In genomic region chr1:41394918-41395598, GRCh38 we compare ENCODE assay signal across 2 cellular contexts.
TF ChIP-seq lines count a peak whose summit lies in the region.

No MANE protein-coding gene starts in this region.

TF ChIP-seq in HCT116, 20 proteins besides CTCF, POLR2A, EP300 and RAD21 (continued from another document):
- TF ChIP-seq, protein P1, sequence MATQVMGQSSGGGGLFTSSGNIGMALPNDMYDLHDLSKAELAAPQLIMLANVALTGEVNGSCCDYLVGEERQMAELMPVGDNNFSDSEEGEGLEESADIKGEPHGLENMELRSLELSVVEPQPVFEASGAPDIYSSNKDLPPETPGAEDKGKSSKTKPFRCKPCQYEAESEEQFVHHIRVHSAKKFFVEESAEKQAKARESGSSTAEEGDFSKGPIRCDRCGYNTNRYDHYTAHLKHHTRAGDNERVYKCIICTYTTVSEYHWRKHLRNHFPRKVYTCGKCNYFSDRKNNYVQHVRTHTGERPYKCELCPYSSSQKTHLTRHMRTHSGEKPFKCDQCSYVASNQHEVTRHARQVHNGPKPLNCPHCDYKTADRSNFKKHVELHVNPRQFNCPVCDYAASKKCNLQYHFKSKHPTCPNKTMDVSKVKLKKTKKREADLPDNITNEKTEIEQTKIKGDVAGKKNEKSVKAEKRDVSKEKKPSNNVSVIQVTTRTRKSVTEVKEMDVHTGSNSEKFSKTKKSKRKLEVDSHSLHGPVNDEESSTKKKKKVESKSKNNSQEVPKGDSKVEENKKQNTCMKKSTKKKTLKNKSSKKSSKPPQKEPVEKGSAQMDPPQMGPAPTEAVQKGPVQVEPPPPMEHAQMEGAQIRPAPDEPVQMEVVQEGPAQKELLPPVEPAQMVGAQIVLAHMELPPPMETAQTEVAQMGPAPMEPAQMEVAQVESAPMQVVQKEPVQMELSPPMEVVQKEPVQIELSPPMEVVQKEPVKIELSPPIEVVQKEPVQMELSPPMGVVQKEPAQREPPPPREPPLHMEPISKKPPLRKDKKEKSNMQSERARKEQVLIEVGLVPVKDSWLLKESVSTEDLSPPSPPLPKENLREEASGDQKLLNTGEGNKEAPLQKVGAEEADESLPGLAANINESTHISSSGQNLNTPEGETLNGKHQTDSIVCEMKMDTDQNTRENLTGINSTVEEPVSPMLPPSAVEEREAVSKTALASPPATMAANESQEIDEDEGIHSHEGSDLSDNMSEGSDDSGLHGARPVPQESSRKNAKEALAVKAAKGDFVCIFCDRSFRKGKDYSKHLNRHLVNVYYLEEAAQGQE (IDR thresholded peaks at IDR 0.05; ENCODE audit: low read depth) = no peak
- TF ChIP-seq, protein P2, sequence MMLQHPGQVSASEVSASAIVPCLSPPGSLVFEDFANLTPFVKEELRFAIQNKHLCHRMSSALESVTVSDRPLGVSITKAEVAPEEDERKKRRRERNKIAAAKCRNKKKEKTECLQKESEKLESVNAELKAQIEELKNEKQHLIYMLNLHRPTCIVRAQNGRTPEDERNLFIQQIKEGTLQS (IDR thresholded peaks at IDR 0.05) = no peak
- TF ChIP-seq YY1 (IDR thresholded peaks at IDR 0.05; ENCODE audit: extremely low read depth, insufficient replicate concordance, low read depth, low read length) (no peak), ELF1 (IDR thresholded peaks at IDR 0.05; ENCODE audit: borderline replicate concordance, low read depth) (no peak), ZBTB33 (IDR thresholded peaks at IDR 0.05; ENCODE audit: extremely low read depth, insufficient replicate concordance, low read length) (no peak), SP1 (IDR thresholded peaks at IDR 0.05; ENCODE audit: low read depth) (no peak), EGR1 (IDR thresholded peaks at IDR 0.05; ENCODE audit: low read depth) (no peak), EZH2 (IDR thresholded peaks at IDR 0.05) (no peak), POLR2AphosphoS5 (IDR thresholded peaks at IDR 0.05; ENCODE audit: low read depth, low read length) (no peak), CBX3 (IDR thresholded peaks at IDR 0.05; ENCODE audit: low read depth) (no peak), ZNF274 (IDR thresholded peaks at IDR 0.05; ENCODE audit: low read depth, low read length) (no peak)
- TF ChIP-seq, protein P3, sequence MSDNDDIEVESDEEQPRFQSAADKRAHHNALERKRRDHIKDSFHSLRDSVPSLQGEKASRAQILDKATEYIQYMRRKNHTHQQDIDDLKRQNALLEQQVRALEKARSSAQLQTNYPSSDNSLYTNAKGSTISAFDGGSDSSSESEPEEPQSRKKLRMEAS (IDR thresholded peaks at IDR 0.05) = no peak
TF ChIP-seq in HCT116: peak in this region for 0.

TF ChIP-seq in HepG2, 621 proteins besides CTCF, POLR2A, EP300 and RAD21:
- TF ChIP-seq ZNF710 (CRISPR knock-in tag; IDR thresholded peaks at IDR 0.05; ENCODE audit: borderline replicate concordance) (no peak), AHR (CRISPR knock-in tag; IDR thresholded peaks at IDR 0.05) (no peak), RORA (CRISPR knock-in tag; IDR thresholded peaks at IDR 0.05) (no peak), TCF7 (IDR thresholded peaks at IDR 0.05; ENCODE audit: low read depth) (no peak), PCBP2 (optimal IDR thresholded peaks at IDR 0.05; ENCODE audit: low read depth, low read length, poor library complexity, severe bottlenecking) (no peak), CHD2 (IDR thresholded peaks at IDR 0.05; ENCODE audit: low read depth, low read length) (no peak), HNF1B (CRISPR knock-in tag; IDR thresholded peaks at IDR 0.05) (no peak), ATRX (CRISPR knock-in tag; IDR thresholded peaks at IDR 0.05; ENCODE audit: borderline replicate concordance) (no peak), ZNF782 (CRISPR knock-in tag; IDR thresholded peaks at IDR 0.05; ENCODE audit: borderline replicate concordance) (no peak), ZNF331 (CRISPR knock-in tag; IDR thresholded peaks at IDR 0.05) (no peak), ZNF12 (CRISPR knock-in tag; IDR thresholded peaks at IDR 0.05) (no peak), THAP8 (CRISPR knock-in tag; IDR thresholded peaks at IDR 0.05; ENCODE audit: borderline replicate concordance) (no peak), POLR2G (IDR thresholded peaks at IDR 0.05; ENCODE audit: low read depth, low read length) (no peak), SOX5 (CRISPR knock-in tag; IDR thresholded peaks at IDR 0.05; ENCODE audit: borderline replicate concordance) (no peak), EEA1 (CRISPR knock-in tag; IDR thresholded peaks at IDR 0.05; ENCODE audit: borderline replicate concordance) (no peak)
TF ChIP-seq in HepG2: peak in this region for 0.
